ENCODE assay signal across 13 cellular contexts in the genomic region with DNA sequence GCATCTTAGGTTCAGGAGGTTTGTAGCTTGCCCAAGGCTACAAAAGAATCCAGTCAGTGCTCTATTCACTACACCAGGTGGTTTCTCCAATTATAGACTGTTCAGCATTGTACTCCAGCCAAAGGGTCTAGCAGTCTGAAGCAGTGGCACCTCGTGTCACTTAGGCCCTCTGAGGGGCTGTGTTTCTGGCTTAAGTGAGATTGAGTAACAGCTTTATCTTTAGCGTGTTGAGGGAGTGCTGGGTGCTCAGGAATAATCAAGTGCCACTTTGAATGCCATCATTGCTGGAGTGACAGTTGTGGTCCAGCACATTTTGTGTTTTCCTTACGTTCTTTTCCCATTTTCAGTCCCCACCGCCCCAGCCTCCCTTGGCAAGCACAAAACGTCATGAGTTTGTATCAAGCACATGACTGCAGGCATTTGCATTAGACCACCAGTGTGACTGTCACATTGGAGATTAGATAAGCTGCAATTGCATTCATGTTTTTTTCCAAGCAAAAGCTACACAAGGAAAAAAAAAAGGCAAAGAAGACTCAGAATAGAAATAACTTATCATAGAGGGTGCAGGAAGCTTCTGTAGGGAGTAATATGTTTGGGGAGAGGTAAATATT. TPM values are rescaled to one million over a fixed set of nuclear protein-coding genes. Genes with fewer than 3 reads are reported as not detected.
DNase-seq lines count a peak whose midpoint lies in the region; ATAC-seq and TF ChIP-seq lines count a peak whose summit lies in the region.
"Had no signal": no experiment of that assay in that cellular context is flagged by ENCODE, and none has a peak within 500 bp of the region (broad histone marks: within the 10 kb centered on the region; RNA-seq: fewer than 3 reads in every experiment).

No MANE protein-coding gene starts in this region.

- intact Hi-C loops in right lobe of liver (cut with DNase I) (no loop called here), transverse colon (cut with DNase I; ENCODE audit: low total_unique reads) (no loop called here)

- H3K4me3 Mint-ChIP-seq in activated naive CD4-positive, alpha-beta T cell treated with anti-CD3 and anti-CD28 coated beads, Interleukin-2, amount 10 ng/mL, durations not matched to agents 7 days and 5 days: no peak overlapping the region
- no peak overlapping the region for H3K4me3 Mint-ChIP-seq in CD8-positive, alpha-beta memory T cell

- no peak for DNase-seq in activated naive CD4-positive, alpha-beta T cell treated with anti-CD3 and anti-CD28 coated beads, Interleukin-2, amount 10 ng/mL, durations not matched to agents 7 days and 5 days
- no peak for DNase-seq in activated naive CD4-positive, alpha-beta T cell treated with anti-CD3 and anti-CD28 coated beads, Interleukin-2, amount 50 U/mL, for 16 hours
- peak in 1 of 61 donors; percentile 8 for DNase-seq in caudate nucleus (lab: John Stamatoyannopoulos, UW)
- DNase-seq in right lobe of liver: no peak
- DNase-seq in transverse colon: no peak
- DNase-seq in DMS53 (lab: John Stamatoyannopoulos, UW): no peak
- DNase-seq in effector memory CD4-positive, alpha-beta T cell: no peak
- DNase-seq in CD8-positive, alpha-beta memory T cell: no peak
- DNase-seq: aorta, DMS79 treated with DMSO at 0.1 percent for 48 hours, Kasumi-1, NCI-H345 had no signal

- H3K9me3 ChIP-seq in right lobe of liver: no peaks in the 10 kb centered on the region
- no peaks in the 10 kb centered on the region for H3K9me3 ChIP-seq in transverse colon
- no peaks in the 10 kb centered on the region for H3K9me3 ChIP-seq in effector memory CD4-positive, alpha-beta T cell (ENCODE audit: control insufficient read depth, low read length)
- no peaks in the 10 kb centered on the region for H3K9me3 ChIP-seq in CD8-positive, alpha-beta memory T cell (ENCODE audit: low read length)

- CTCF ChIA-PET in activated naive CD4-positive, alpha-beta T cell treated with anti-CD3 and anti-CD28 coated beads, Interleukin-2, amount 10 ng/mL, durations not matched to agents 7 days and 5 days (lab: Charles Lee): interaction anchor here (1.3 kb wide), 1 partner anchor 22 kb away, joined by 5 read pairs; no protein-coding TSS in a partner anchor
- CTCF ChIA-PET in CD8-positive, alpha-beta memory T cell (lab: Charles Lee): interaction anchor here (1.2 to 2.2 kb wide), 2 partner anchors 13 to 22 kb away, joined by 3 to 6 read pairs; no protein-coding TSS in a partner anchor

- H3K27me3 Mint-ChIP-seq in activated naive CD4-positive, alpha-beta T cell treated with anti-CD3 and anti-CD28 coated beads, Interleukin-2, amount 10 ng/mL, durations not matched to agents 7 days and 5 days: no peaks in the 10 kb centered on the region
- H3K27me3 Mint-ChIP-seq in CD8-positive, alpha-beta memory T cell: no peaks in the 10 kb centered on the region

- no peaks in the 10 kb centered on the region for H3K27me3 ChIP-seq in right lobe of liver
- no peaks in the 10 kb centered on the region for H3K27me3 ChIP-seq in transverse colon
- no peaks in the 10 kb centered on the region for H3K27me3 ChIP-seq in effector memory CD4-positive, alpha-beta T cell (replicated peaks; ENCODE audit: control insufficient read depth, insufficient read depth, low read length, poor library complexity, severe bottlenecking)
- no peaks in the 10 kb centered on the region for H3K27me3 ChIP-seq in CD8-positive, alpha-beta memory T cell (ENCODE audit: insufficient read depth, low read length, poor library complexity, severe bottlenecking)

- peak in 1 of 4 donors; percentile 5 for ATAC-seq in right lobe of liver

- POLR2A ChIA-PET in CD8-positive, alpha-beta memory T cell (lab: Charles Lee): no interaction called here

- TF ChIP-seq POLR2A in right lobe of liver (IDR thresholded peaks at IDR 0.05) (no peak), transverse colon (IDR thresholded peaks at IDR 0.05) (no peak)

- TF ChIP-seq EP300 in transverse colon (IDR thresholded peaks at IDR 0.05; ENCODE audit: low read depth): no peak

- 65% methylated on average over 5 of the region's 5 CpGs for WGBS in right lobe of liver (ENCODE audit: insufficient coverage, low coverage, low lambda C conversion rate, missing lambda C conversion rate)
- WGBS in transverse colon (ENCODE audit: low coverage in 1 of 2), 2 donors: 35 to 44% methylated on average over 5 of the region's 5 CpGs

- peak overlapping the region; percentile 46 for H3K27ac Mint-ChIP-seq in activated naive CD4-positive, alpha-beta T cell treated with anti-CD3 and anti-CD28 coated beads, Interleukin-2, amount 10 ng/mL, durations not matched to agents 7 days and 5 days
- peak overlapping the region in 1 of 8 donors; percentile 36 for H3K27ac Mint-ChIP-seq in CD8-positive, alpha-beta memory T cell

- no peak for TF ChIP-seq CTCF in right lobe of liver (IDR thresholded peaks at IDR 0.05)
- no peak for TF ChIP-seq CTCF in transverse colon (IDR thresholded peaks at IDR 0.05)

- in situ Hi-C loops in transverse colon (cut with MboI; ENCODE audit: low pct_ligation_motif_present in 1 of 4, low pct_unique_long_range_greater_than_20kb in 1 of 4, low sequenced_read_pairs in 3 of 4): no loop called here

- H3K36me3 ChIP-seq in right lobe of liver (peaks cover 0 to 11% (median 6%) of the 10 kb centered on the region in 4 donors), transverse colon (peaks cover 0 to 10% (median 5%) of the 10 kb centered on the region in 4 donors)
- H3K36me3 ChIP-seq in effector memory CD4-positive, alpha-beta T cell (ENCODE audit: control insufficient read depth, insufficient read depth, low read length): no peaks in the 10 kb centered on the region
- H3K36me3 ChIP-seq in CD8-positive, alpha-beta memory T cell (ENCODE audit: insufficient read depth, low read length): peaks cover 7% of the 10 kb centered on the region

- peaks cover 0 to 45% (median 18%) of the 10 kb centered on the region in 4 donors for H3K4me1 ChIP-seq in right lobe of liver
- H3K4me1 ChIP-seq in transverse colon: peaks cover 30 to 81% (median 55%) of the 10 kb centered on the region in 4 donors
- H3K4me1 ChIP-seq in effector memory CD4-positive, alpha-beta T cell (ENCODE audit: control insufficient read depth, insufficient read depth, low read length, poor library complexity, severe bottlenecking): peaks cover 20% of the 10 kb centered on the region
- peaks cover 18% of the 10 kb centered on the region for H3K4me1 ChIP-seq in CD8-positive, alpha-beta memory T cell (ENCODE audit: insufficient read depth, low read length)

- H3K4me3 ChIP-seq in right lobe of liver (no peak overlapping the region), transverse colon (no peak overlapping the region)
- H3K4me3 ChIP-seq in effector memory CD4-positive, alpha-beta T cell (ENCODE audit: insufficient read depth, low read depth, low read length, poor library complexity, severe bottlenecking): no peak overlapping the region
- H3K4me3 ChIP-seq in CD8-positive, alpha-beta memory T cell (ENCODE audit: low read length): no peak overlapping the region
- H3K4me3 ChIP-seq: skin epidermis had no signal

- H3K27ac ChIP-seq in caudate nucleus (ENCODE audit: low read depth, low read length): peak overlapping the region; percentile 76
- peak overlapping the region; percentile 2 to 58 (median 57) for H3K27ac ChIP-seq in right lobe of liver
- H3K27ac ChIP-seq in transverse colon: peak overlapping the region; percentile 76 to 84 (median 80)
- no peak overlapping the region for H3K27ac ChIP-seq in effector memory CD4-positive, alpha-beta T cell (ENCODE audit: insufficient read depth, low read length, poor library complexity, severe bottlenecking)
- no peak overlapping the region for H3K27ac ChIP-seq in CD8-positive, alpha-beta memory T cell (ENCODE audit: low read depth, low read length)

- H3K4me1 Mint-ChIP-seq in activated naive CD4-positive, alpha-beta T cell treated with anti-CD3 and anti-CD28 coated beads, Interleukin-2, amount 10 ng/mL, durations not matched to agents 7 days and 5 days: peaks cover 31% of the 10 kb centered on the region
- peaks cover 23 to 42% (median 38%) of the 10 kb centered on the region in 3 donors for H3K4me1 Mint-ChIP-seq in CD8-positive, alpha-beta memory T cell

- H3K36me3 Mint-ChIP-seq in activated naive CD4-positive, alpha-beta T cell treated with anti-CD3 and anti-CD28 coated beads, Interleukin-2, amount 10 ng/mL, durations not matched to agents 7 days and 5 days: peaks cover 19% of the 10 kb centered on the region
- H3K36me3 Mint-ChIP-seq in CD8-positive, alpha-beta memory T cell: peaks cover 6 to 25% (median 9%) of the 10 kb centered on the region in 3 donors

- no peaks in the 10 kb centered on the region for H3K9me3 Mint-ChIP-seq in activated naive CD4-positive, alpha-beta T cell treated with anti-CD3 and anti-CD28 coated beads, Interleukin-2, amount 10 ng/mL, durations not matched to agents 7 days and 5 days
- H3K9me3 Mint-ChIP-seq in CD8-positive, alpha-beta memory T cell: no peaks in the 10 kb centered on the region

RNA-seq across cellular contexts. Expression of a gene that starts 58.8 kb away (rescaled TPM):
- total RNA-seq in right lobe of liver (10 to 100 TPM; 34.2 to 67.4 (median 37.8) TPM), transverse colon (100 to 1,000 TPM in 1 of 4 donors, 10 to 100 TPM in 3; 47.2 to 105 (median 64.0) TPM)
- total RNA-seq in CD8-positive, alpha-beta memory T cell: 10 to 100 TPM; 11.7 to 13.3 TPM
- polyA plus RNA-seq in CD8-positive, alpha-beta memory T cell: 5.1 TPM

Comparison
In these comparisons a context has a peak if more than half of its experiments do, and no peak if none do; other contexts are left out.
1. H3K27ac ChIP-seq: peak in caudate nucleus (single experiment), right lobe of liver (3 of 3) and transverse colon (4 of 4); none in effector memory CD4-positive, alpha-beta T cell (single experiment) and CD8-positive, alpha-beta memory T cell (single experiment).